In genomic region chr3:194274424-194275085, GRCh38 we compare ENCODE assay signal across 9 cellular contexts.
DNase-seq lines count a peak whose midpoint lies in the region; ATAC-seq and TF ChIP-seq lines count a peak whose summit lies in the region.
"Had no signal": no experiment of that assay in that cellular context is flagged by ENCODE, and none has a peak within 500 bp of the region (broad histone marks: within the 10 kb centered on the region; RNA-seq: fewer than 3 reads in every experiment).

No MANE protein-coding gene starts in this region.

- H3K4me3 ChIP-seq in ascending aorta = no peak overlapping the region
- no peak overlapping the region for H3K4me3 ChIP-seq in mesenchymal stem cell (ENCODE audit: insufficient read depth in 1 of 2, low read depth in 1 of 2, low read length in 2 of 2)
- H3K4me3 ChIP-seq in upper lobe of right lung = no peak overlapping the region

- no peak overlapping the region for H2BK12ac ChIP-seq in mesenchymal stem cell (ENCODE audit: low read length in 2 of 2)

- POLR2A ChIA-PET in HEK293T (lab: Yijun Ruan, JAX) = interaction anchor here (1.3 kb wide), 1 partner anchor 135 kb away, joined by 3 read pairs; no protein-coding TSS in a partner anchor

- H4K91ac ChIP-seq in mesenchymal stem cell (ENCODE audit: low read length) = no peak overlapping the region

- no peak overlapping the region for H3K23ac ChIP-seq in mesenchymal stem cell (ENCODE audit: low read length in 2 of 2)

- TF ChIP-seq CTCF in ascending aorta (IDR thresholded peaks at IDR 0.05) = peak in 1 of 3 experiments; percentile 34
- no peak for TF ChIP-seq CTCF in upper lobe of right lung (IDR thresholded peaks at IDR 0.05)

- H2BK15ac ChIP-seq in mesenchymal stem cell (ENCODE audit: low read depth, poor library complexity, severe bottlenecking) = peak overlapping the region; percentile 0

- no peak overlapping the region for H3K9ac ChIP-seq in mesenchymal stem cell (ENCODE audit: low read length)

- no peak overlapping the region for H3K4me2 ChIP-seq in mesenchymal stem cell (ENCODE audit: low read length, poor library complexity, severe bottlenecking)

- no peaks in the 10 kb centered on the region for H3K79me1 ChIP-seq in mesenchymal stem cell (replicated peaks; ENCODE audit: low read length, poor library complexity, severe bottlenecking)

- H4K8ac ChIP-seq in mesenchymal stem cell (ENCODE audit: low read length) = no peak overlapping the region

- H3K4ac ChIP-seq in mesenchymal stem cell (ENCODE audit: low read depth in 1 of 2, low read length in 2 of 2) = no peak overlapping the region

- H2BK120ac ChIP-seq in mesenchymal stem cell (ENCODE audit: low read depth, low read length) = peak overlapping the region; percentile 52

- H2BK5ac ChIP-seq in mesenchymal stem cell (ENCODE audit: low read depth, low read length, poor library complexity, severe bottlenecking) = no peak overlapping the region

- CTCF ChIA-PET in HEK293T (lab: Yijun Ruan, JAX) = interaction anchor here (1.3 kb wide), 1 partner anchor 24 kb away, joined by 3 read pairs; no protein-coding TSS in a partner anchor

- no peak overlapping the region for H2AFZ ChIP-seq in mesenchymal stem cell (ENCODE audit: low read depth, low read length)

- no peak overlapping the region for H2AK5ac ChIP-seq in mesenchymal stem cell (ENCODE audit: low read length, severe bottlenecking)

- intact Hi-C loops in left cardiac atrium (cut with DNase I) = loop anchor here in 1 of 2 donors (5.0 kb wide), 1 partner anchor 33 kb away; no protein-coding TSS in a partner anchor
- intact Hi-C loops in left ventricle myocardium superior (cut with micrococcal nuclease) = no loop called here
- intact Hi-C loops in ascending aorta (cut with DNase I) = loop anchor here (2.0 to 10.0 kb wide), 6 partner anchors 134 to 680 kb away; partner anchors contain the start of genes ATP13A3 and OPA1
- intact Hi-C loops in upper lobe of right lung (cut with DNase I) = no loop called here

- H3K18ac ChIP-seq in mesenchymal stem cell (ENCODE audit: low read depth in 1 of 2, low read length in 2 of 2) = peak overlapping the region in 1 of 2 experiments; percentile 1

- H3K9me3 ChIP-seq in ascending aorta (no peaks in the 10 kb centered on the region), mesenchymal stem cell (ENCODE audit: control insufficient read depth, low read length) (no peaks in the 10 kb centered on the region), upper lobe of right lung (no peaks in the 10 kb centered on the region)

- H3K27ac ChIP-seq in ascending aorta (peak overlapping the region; percentile 30 to 73), mesenchymal stem cell (ENCODE audit: low read length, poor library complexity, severe bottlenecking) (no peak overlapping the region), upper lobe of right lung (no peak overlapping the region)

- WGBS in mesenchymal stem cell = 59% methylated on average over 4 of the region's 4 CpGs

- no peak overlapping the region for H3K14ac ChIP-seq in mesenchymal stem cell (ENCODE audit: low read length in 2 of 2)

- ATAC-seq in left cardiac atrium = no peak
- ATAC-seq in left ventricle myocardium superior = no peak
- no peak for ATAC-seq in upper lobe of right lung

- DNase-seq in left cardiac atrium (peak; percentile 20), left ventricle myocardium superior (no peak), ascending aorta (ENCODE audit: low spot score in 2 of 2) (no peak), mesenchymal stem cell (peak; percentile 57), upper lobe of right lung (peak; percentile 5), amniotic stem cell (lab: John Stamatoyannopoulos, UW) (no peak), HEK293T (ENCODE audit: extremely low spot score) (no peak), activated gamma-delta T cell (lab: John Stamatoyannopoulos, UW) (no peak)
- DNase-seq: NCI-H2171 treated with DMSO at 0.1 percent for 48 hours had no signal

- peaks cover 28 to 53% of the 10 kb centered on the region in 2 donors for H3K4me1 ChIP-seq in ascending aorta
- peaks cover 28% of the 10 kb centered on the region for H3K4me1 ChIP-seq in mesenchymal stem cell (ENCODE audit: control insufficient read depth, insufficient read depth, low read depth, low read length)
- H3K4me1 ChIP-seq in upper lobe of right lung = peaks cover 49% of the 10 kb centered on the region

- H3K27me3 ChIP-seq in ascending aorta = no peaks in the 10 kb centered on the region
- peaks cover 0 to under 1% of the 10 kb centered on the region in 2 experiments for H3K27me3 ChIP-seq in mesenchymal stem cell (ENCODE audit: control insufficient read depth in 1 of 2, insufficient read depth in 1 of 2, low read length in 2 of 2)
- no peaks in the 10 kb centered on the region for H3K27me3 ChIP-seq in upper lobe of right lung

- no peaks in the 10 kb centered on the region for H3K36me3 ChIP-seq in ascending aorta
- H3K36me3 ChIP-seq in mesenchymal stem cell (ENCODE audit: control insufficient read depth in 1 of 2, insufficient read depth in 2 of 2, low read depth in 1 of 2, low read length in 2 of 2) = no peaks in the 10 kb centered on the region
- no peaks in the 10 kb centered on the region for H3K36me3 ChIP-seq in upper lobe of right lung

TF ChIP-seq in HEK293T, 16 proteins besides CTCF, POLR2A, EP300 and RAD21:
- TF ChIP-seq SP1 (IDR thresholded peaks at IDR 0.05) (no peak), ZNF384 (IDR thresholded peaks at IDR 0.05) (no peak), HDGF (IDR thresholded peaks at IDR 0.05; ENCODE audit: borderline replicate concordance) (no peak), FOXA1 (IDR thresholded peaks at IDR 0.05) (no peak)

Comparison
In these comparisons a context has a peak if more than half of its experiments do, and no peak if none do; other contexts are left out.
1. DNase-seq: peak in left cardiac atrium (single experiment), mesenchymal stem cell (single experiment) and upper lobe of right lung (single experiment); none in left ventricle myocardium superior (single experiment), ascending aorta (0 of 2), amniotic stem cell (single experiment), HEK293T (single experiment) and activated gamma-delta T cell (single experiment).
2. H3K27ac ChIP-seq: peak in ascending aorta (2 of 2); none in mesenchymal stem cell (single experiment) and upper lobe of right lung (single experiment).